ENCODE assay signal across 30 cellular contexts in the genomic region with DNA sequence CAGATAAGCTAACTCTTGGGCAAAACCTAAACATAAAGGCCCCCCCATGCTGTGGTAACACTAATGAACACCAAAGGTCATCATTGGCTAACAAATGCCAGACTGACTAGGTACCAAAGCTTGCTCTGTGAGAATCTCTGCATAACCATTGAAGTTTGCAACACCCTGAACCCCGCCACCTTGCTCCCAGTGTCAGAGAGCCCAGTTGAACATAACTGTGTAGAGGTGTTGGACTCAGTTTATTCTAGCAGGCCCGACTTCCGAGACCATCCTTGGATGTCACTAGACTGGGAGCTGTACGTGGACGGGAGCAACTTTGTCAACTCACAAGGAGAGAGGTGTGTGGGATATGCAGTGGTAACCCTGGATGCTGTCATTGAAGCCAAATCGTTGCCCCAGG.
"Had no signal": no experiment of that assay in that cellular context is flagged by ENCODE, and none has a peak within 500 bp of the region (broad histone marks: within the 10 kb centered on the region; RNA-seq: fewer than 3 reads in every experiment).

No MANE protein-coding gene starts in this region.

- H2AFZ ChIP-seq: neural progenitor cell had no signal

- H3K27ac ChIP-seq: neural progenitor cell, neutrophil, pancreas, prostate gland, right lobe of liver, sigmoid colon, spleen, suprapubic skin, testis, tibial artery, transverse colon, upper lobe of right lung, uterus had no signal

- H3K27ac Mint-ChIP-seq: naive B cell; natural killer cell; nephron; neural progenitor cell; stimulated activated memory B cell treated with anti-CD40 and anti-IgM and Interleukin-4, amounts not matched to agents 10 μg/mL and 1 μg/mL and 100 μg/mL, for 72 hours; stimulated activated naive CD8-positive, alpha-beta T cell treated with anti-CD3 and anti-CD28 coated beads, Interleukin-15, amount 100 ng/mL, for 72 hours; type B pancreatic cell had no signal

- H3K4me2 ChIP-seq: neural progenitor cell, smooth muscle cell had no signal

- H3K9ac ChIP-seq: neural progenitor cell had no signal

- H3K4me1 ChIP-seq: neural progenitor cell, pancreas, prostate gland, right lobe of liver, sigmoid colon, spleen, suprapubic skin, testis, tibial artery, transverse colon, upper lobe of right lung, uterus had no signal

- H3K9me3 ChIP-seq: pancreas, prostate gland, right lobe of liver, testis, uterus had no signal

- FAIRE-seq: pancreas had no signal

- H3K4me1 Mint-ChIP-seq: naive B cell; nephron; neural progenitor cell; stimulated activated memory B cell treated with anti-CD40 and anti-IgM and Interleukin-4, amounts not matched to agents 10 μg/mL and 1 μg/mL and 100 μg/mL, for 72 hours; stimulated activated naive CD8-positive, alpha-beta T cell treated with anti-CD3 and anti-CD28 coated beads, Interleukin-15, amount 100 ng/mL, for 72 hours had no signal

- H3K27me3 ChIP-seq: neural progenitor cell, neutrophil, pancreas, right lobe of liver, sigmoid colon, spleen, suprapubic skin, testis, tibial artery, transverse colon, upper lobe of right lung, uterus had no signal

- H3K4me3 ChIP-seq: neural progenitor cell, pancreas, prostate gland, right lobe of liver, sigmoid colon, smooth muscle cell, spleen, suprapubic skin, testis, tibial artery, transverse colon, upper lobe of right lung, uterus had no signal

- H3K36me3 ChIP-seq: neural progenitor cell, neutrophil, pancreas, prostate gland, right lobe of liver, sigmoid colon, spleen, suprapubic skin, tibial artery, transverse colon, upper lobe of right lung, uterus had no signal

- H3K4me3 Mint-ChIP-seq: natural killer cell; nephron; neural progenitor cell; stimulated activated memory B cell treated with anti-CD40 and anti-IgM and Interleukin-4, amounts not matched to agents 10 μg/mL and 1 μg/mL and 100 μg/mL, for 72 hours; stimulated activated naive CD8-positive, alpha-beta T cell treated with anti-CD3 and anti-CD28 coated beads, Interleukin-15, amount 100 ng/mL, for 72 hours; type B pancreatic cell had no signal

- H3K36me3 Mint-ChIP-seq: neural progenitor cell; stimulated activated memory B cell treated with anti-CD40 and anti-IgM and Interleukin-4, amounts not matched to agents 10 μg/mL and 1 μg/mL and 100 μg/mL, for 72 hours; type B pancreatic cell had no signal

- ATAC-seq: natural killer cell; pancreas; right cardiac atrium; right lobe of liver; stimulated activated memory B cell treated with anti-CD40 and anti-IgM and Interleukin-4, amounts not matched to agents 10 μg/mL and 1 μg/mL and 100 μg/mL, for 72 hours; stimulated activated naive CD8-positive, alpha-beta T cell treated with anti-CD3 and anti-CD28 coated beads, Interleukin-15, amount 100 ng/mL, for 72 hours; stimulated activated naive CD8-positive, alpha-beta T cell treated with anti-CD3 and anti-CD28 coated beads, Interleukin-15, Interleukin-2, amounts not matched to agents 100 U/mL and 50 U/mL, for 24 hours; upper lobe of right lung had no signal

- H3K27me3 Mint-ChIP-seq: naive B cell; stimulated activated memory B cell treated with anti-CD40 and anti-IgM and Interleukin-4, amounts not matched to agents 10 μg/mL and 1 μg/mL and 100 μg/mL, for 72 hours; stimulated activated naive CD8-positive, alpha-beta T cell treated with anti-CD3 and anti-CD28 coated beads, Interleukin-15, amount 100 ng/mL, for 72 hours; type B pancreatic cell had no signal

- DNase-seq: naive B cell; natural killer cell; pancreas; retina; right cardiac atrium; right lobe of liver; sigmoid colon; spleen; stimulated activated CD4-positive, alpha-beta T cell treated with anti-CD3 and anti-CD28 coated beads, Interleukin-12 subunit alpha, Interleukin-12 subunit beta, amount 100 ng/mL, for 4 hours; stimulated activated CD4-positive, alpha-beta T cell treated with anti-CD3 and anti-CD28 coated beads, Interleukin-1b, Interleukin-23, amount 100 ng/mL, for 48 hours; stimulated activated CD4-positive, alpha-beta T cell treated with anti-CD3 and anti-CD28 coated beads, Interleukin-4, amount 100 ng/mL, for 1 hour; stimulated activated CD4-positive, alpha-beta T cell treated with anti-CD3 and anti-CD28 coated beads, Interleukin-4, amount 100 ng/mL, for 4 hours; stimulated activated CD8-positive, alpha-beta memory T cell treated with anti-CD3 and anti-CD28 coated beads, Interleukin-4, amount 100 ng/mL, for 48 hours; stimulated activated naive CD4-positive, alpha-beta T cell; stimulated activated naive CD8-positive, alpha-beta T cell treated with anti-CD3 and anti-CD28 coated beads, Interleukin-15, amount 100 ng/mL, for 72 hours; stimulated activated naive CD8-positive, alpha-beta T cell treated with anti-CD3 and anti-CD28 coated beads, Interleukin-15, Interleukin-2, amounts not matched to agents 100 U/mL and 50 U/mL, for 24 hours; substantia nigra; testis; tibial artery; transverse colon; upper lobe of right lung; uterus had no signal
